Comparison of ENCODE assay signal across 1 cellular context in genomic region chr11:93648168-93648567, GRCh38.
TF ChIP-seq lines count a peak whose summit lies in the region.

No MANE protein-coding gene starts in this region.

TF ChIP-seq in K562, 482 proteins besides CTCF, POLR2A, EP300 and RAD21 (continued from another document):
- no peak for TF ChIP-seq ATF3 (IDR thresholded peaks at IDR 0.05)
- TF ChIP-seq ATF3 (CRISPR knock-in tag; conservative IDR thresholded peaks at IDR 0.05) = no peak
- no peak for TF ChIP-seq ZNF408 (CRISPR knock-in tag; IDR thresholded peaks at IDR 0.05; ENCODE audit: low read depth)
- no peak for TF ChIP-seq ZNF217 (CRISPR knock-in tag; IDR thresholded peaks at IDR 0.05)
- TF ChIP-seq ZFP36 (IDR thresholded peaks at IDR 0.05; ENCODE audit: low read depth, low read length, partially characterized antibody) = no peak
- no peak for TF ChIP-seq CBX8 (IDR thresholded peaks at IDR 0.05; ENCODE audit: borderline replicate concordance, extremely low read depth, low read depth, low read length, poor library complexity, severe bottlenecking)
- no peak for TF ChIP-seq BHLHE40 (IDR thresholded peaks at IDR 0.05; ENCODE audit: low read length)
- TF ChIP-seq PURB (CRISPR knock-in tag; IDR thresholded peaks at IDR 0.05; ENCODE audit: low read depth) = no peak
- TF ChIP-seq NBN (IDR thresholded peaks at IDR 0.05; ENCODE audit: low read depth) = no peak
